ENCODE assay signal across 17 cellular contexts in the genomic region with DNA sequence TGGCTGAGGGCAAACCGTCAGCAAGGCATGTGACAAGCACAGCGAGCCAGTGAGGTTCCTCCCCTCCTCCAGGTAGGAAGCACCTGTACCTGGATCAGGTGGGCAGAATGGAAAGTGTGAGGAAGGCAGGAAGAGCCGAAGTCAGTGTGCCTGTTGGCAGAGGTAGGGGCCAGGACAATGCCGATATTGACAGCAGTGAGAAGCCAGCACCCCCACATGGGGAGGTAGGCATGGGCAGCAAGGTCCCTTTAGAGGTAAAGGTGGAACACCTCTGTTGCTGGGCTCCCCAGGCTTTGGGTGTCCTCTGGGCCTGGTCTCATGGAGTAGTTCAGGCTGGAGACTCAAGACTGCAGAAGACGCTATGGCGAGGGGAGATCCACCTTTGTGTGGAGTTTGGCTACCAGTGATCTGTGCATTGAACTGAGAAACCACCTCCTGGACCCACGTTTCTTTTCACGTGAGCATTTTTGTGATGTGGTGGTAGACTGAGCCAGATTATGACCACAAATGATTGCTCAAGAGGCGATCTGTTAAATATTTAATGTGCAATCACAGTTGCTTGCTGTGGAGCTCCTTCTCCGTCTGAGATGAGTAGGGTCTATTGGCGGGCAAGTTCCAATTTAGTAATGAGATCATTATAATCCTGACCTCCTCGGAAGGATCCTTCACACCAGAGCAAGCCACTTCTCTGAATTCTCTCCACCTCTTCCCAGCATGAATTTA.
"Had no signal": no experiment of that assay in that cellular context is flagged by ENCODE, and none has a peak within 500 bp of the region (broad histone marks: within the 10 kb centered on the region; RNA-seq: fewer than 3 reads in every experiment).

No MANE protein-coding gene starts in this region.

- H3K27me3 ChIP-seq: gastrocnemius medialis, heart right ventricle, ovary had no signal

- H3K27ac ChIP-seq: epithelial cell of prostate, gastrocnemius medialis, heart right ventricle, lower lobe of right lung, ovary had no signal

- H3K9me3 Mint-ChIP-seq: activated naive CD8-positive, alpha-beta T cell treated with anti-CD3 and anti-CD28 coated beads, Interleukin-2, amount 50 U/mL, for 24 hours; dendritic cell treated with granulocyte-macrophage colony-stimulating factor and Interleukin-4, amounts not matched to agents 40 ng/mL and 50 ng/mL, for 4 days; effector memory CD8-positive, alpha-beta T cell; nephron had no signal

- H3K4me1 Mint-ChIP-seq: nephron; stimulated activated memory B cell treated with anti-CD40 and anti-IgM and Interleukin-4, amounts not matched to agents 10 μg/mL and 1 μg/mL and 100 μg/mL, for 72 hours had no signal

- H3K27ac Mint-ChIP-seq: activated naive CD8-positive, alpha-beta T cell treated with anti-CD3 and anti-CD28 coated beads, Interleukin-2, amount 50 U/mL, for 24 hours; dendritic cell treated with granulocyte-macrophage colony-stimulating factor and Interleukin-4, amounts not matched to agents 40 ng/mL and 50 ng/mL, for 4 days; effector memory CD8-positive, alpha-beta T cell; nephron; stimulated activated memory B cell treated with anti-CD40 and anti-IgM and Interleukin-4, amounts not matched to agents 10 μg/mL and 1 μg/mL and 100 μg/mL, for 72 hours had no signal

- H3K36me3 ChIP-seq: gastrocnemius medialis, heart right ventricle, lower lobe of right lung, ovary had no signal

- H3K36me3 Mint-ChIP-seq: stimulated activated memory B cell treated with anti-CD40 and anti-IgM and Interleukin-4, amounts not matched to agents 10 μg/mL and 1 μg/mL and 100 μg/mL, for 72 hours had no signal

- H3K9me3 ChIP-seq: gastrocnemius medialis, heart right ventricle, lower lobe of right lung, ovary had no signal

- H3K27me3 Mint-ChIP-seq: dendritic cell treated with granulocyte-macrophage colony-stimulating factor and Interleukin-4, amounts not matched to agents 40 ng/mL and 50 ng/mL, for 4 days; effector memory CD8-positive, alpha-beta T cell; stimulated activated memory B cell treated with anti-CD40 and anti-IgM and Interleukin-4, amounts not matched to agents 10 μg/mL and 1 μg/mL and 100 μg/mL, for 72 hours had no signal

- DNase-seq: activated CD4-positive, alpha-beta T cell treated with anti-CD3 and anti-CD28 coated beads, Interleukin-2, amount 50 U/mL, for 1 hour; activated CD8-positive, alpha-beta memory T cell treated with anti-CD3 and anti-CD28 coated beads for 24 hours; activated naive CD4-positive, alpha-beta T cell treated with Interleukin-2 at 50 U/mL for 16 hours; activated naive CD8-positive, alpha-beta T cell treated with anti-CD3 and anti-CD28 coated beads, Interleukin-2, amount 50 U/mL, for 24 hours; effector memory CD8-positive, alpha-beta T cell; gastrocnemius medialis; heart right ventricle; left cardiac atrium; lower lobe of right lung; ovary; stimulated activated CD4-positive, alpha-beta T cell treated with anti-CD3 and anti-CD28 coated beads, Interleukin-12 subunit alpha, Interleukin-12 subunit beta, amount 100 ng/mL, for 4 hours; stimulated activated CD4-positive, alpha-beta T cell treated with anti-CD3 and anti-CD28 coated beads, Interleukin-2, amount 100 ng/mL, for 24 hours had no signal

- H3K4me3 ChIP-seq: gastrocnemius medialis, heart right ventricle, lower lobe of right lung, ovary had no signal

- H3K4me3 Mint-ChIP-seq: activated naive CD8-positive, alpha-beta T cell treated with anti-CD3 and anti-CD28 coated beads, Interleukin-2, amount 50 U/mL, for 24 hours; dendritic cell treated with granulocyte-macrophage colony-stimulating factor and Interleukin-4, amounts not matched to agents 40 ng/mL and 50 ng/mL, for 4 days; effector memory CD8-positive, alpha-beta T cell; nephron; stimulated activated memory B cell treated with anti-CD40 and anti-IgM and Interleukin-4, amounts not matched to agents 10 μg/mL and 1 μg/mL and 100 μg/mL, for 72 hours had no signal

- ATAC-seq: activated CD4-positive, CD25-positive, alpha-beta regulatory T cell treated with anti-CD3 and anti-CD28 coated beads, Interleukin-2, amount 50 U/mL, for 24 hours; activated naive CD8-positive, alpha-beta T cell treated with anti-CD3 and anti-CD28 coated beads, Interleukin-2, amount 50 U/mL, for 24 hours; effector memory CD8-positive, alpha-beta T cell; gastrocnemius medialis; stimulated activated memory B cell treated with anti-CD40 and anti-IgM and Interleukin-4, amounts not matched to agents 10 μg/mL and 1 μg/mL and 100 μg/mL, for 72 hours had no signal

- H3K4me1 ChIP-seq: gastrocnemius medialis, lower lobe of right lung had no signal
